In the genomic region with DNA sequence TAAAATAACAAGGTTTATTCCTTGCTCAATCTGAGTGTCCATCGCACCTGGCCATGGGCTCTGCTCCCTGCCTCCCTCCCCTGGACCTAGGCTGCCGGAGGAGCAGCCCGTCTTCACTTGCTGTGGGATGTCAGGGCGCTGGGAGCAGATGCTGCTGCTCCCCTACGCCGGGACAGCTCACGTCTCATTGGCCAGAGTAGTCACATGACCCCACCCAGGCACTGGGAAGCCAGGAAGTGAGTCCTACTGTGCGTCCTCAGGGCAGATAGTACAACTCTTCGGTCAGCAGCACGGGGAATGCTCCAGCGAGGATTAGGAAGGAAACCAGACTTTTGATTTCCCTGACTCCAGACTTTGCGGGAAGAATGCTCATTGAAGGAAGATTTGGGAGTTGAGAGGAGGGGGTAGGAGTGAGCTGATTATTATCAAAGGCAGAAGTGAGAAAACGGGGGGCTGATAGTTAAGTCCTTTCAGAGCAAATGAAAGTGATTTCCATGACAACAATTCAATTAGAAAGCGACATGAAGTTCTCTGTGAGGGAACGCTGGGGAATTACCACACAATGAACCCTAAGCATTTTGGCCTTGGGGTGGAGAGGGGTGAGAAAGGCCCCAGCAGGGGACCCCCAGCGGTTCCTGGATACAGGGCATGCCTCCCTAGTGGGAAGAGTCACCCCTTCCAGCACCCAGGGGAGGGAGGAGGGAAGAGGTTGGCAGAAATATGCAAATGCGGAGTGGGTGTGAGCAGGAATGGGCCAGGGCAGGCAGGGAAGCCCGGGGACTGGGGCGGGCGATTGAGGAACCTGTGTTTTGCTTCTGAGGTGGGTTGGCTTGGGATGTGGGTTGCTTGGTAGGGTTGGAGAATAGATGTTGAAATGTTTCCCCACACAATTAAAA, we compare ENCODE assay signal across 1 cellular context.
TF ChIP-seq lines count a peak whose summit lies in the region.

No MANE protein-coding gene starts in this region.

TF ChIP-seq in HCT116, 20 proteins besides CTCF, POLR2A, EP300 and RAD21:
- no peak for TF ChIP-seq REST (IDR thresholded peaks at IDR 0.05; ENCODE audit: low read depth)
